ENCODE assay signal across 8 cellular contexts in the genomic region with DNA sequence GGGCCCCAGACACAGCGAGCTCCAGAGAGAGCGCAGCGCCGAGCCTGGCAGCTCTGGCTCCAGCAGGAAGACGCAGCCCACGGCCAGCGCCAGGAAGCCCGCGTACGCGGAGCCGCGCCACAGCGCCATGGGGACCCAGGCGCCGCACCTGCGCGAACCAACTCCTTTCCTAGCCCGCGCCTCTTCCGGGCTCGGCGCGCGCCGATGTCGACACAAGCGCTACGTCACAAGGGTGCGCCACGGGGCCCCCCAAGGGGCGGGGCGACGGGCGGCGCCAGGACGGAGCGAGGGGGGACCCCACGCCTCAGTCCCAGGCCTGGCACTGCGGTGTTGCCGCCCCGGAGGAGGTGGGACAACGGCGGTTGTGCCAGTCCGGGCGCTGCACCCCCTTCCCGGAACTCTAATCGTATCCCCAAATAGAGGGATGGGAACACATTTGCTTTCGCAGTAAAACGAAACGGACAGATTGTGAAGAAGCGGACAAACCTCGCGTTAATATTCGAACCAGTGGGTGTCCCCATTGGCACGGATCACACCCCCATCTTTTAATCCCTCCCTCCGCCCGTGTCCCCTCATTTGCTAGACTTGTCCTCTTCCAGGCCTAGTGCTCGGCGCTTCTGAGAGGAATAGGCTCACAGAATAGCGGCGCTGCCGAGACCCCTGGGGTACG. TPM values are rescaled to one million over a fixed set of nuclear protein-coding genes. Genes with fewer than 3 reads are reported as not detected.
A peak's percentile ranks its signal among the peaks of the same experiment; 100 is the strongest.
DNase-seq lines count a peak whose midpoint lies in the region; ATAC-seq and TF ChIP-seq lines count a peak whose summit lies in the region.

A gene (minus strand): TSS at position 196 of the 670 bp plus-strand sequence. CDS start 67 bp downstream, at position 129.

- peaks cover 0 to 12% of the 10 kb centered on the region in 2 donors for H3K36me3 ChIP-seq in left lung

- TF ChIP-seq CTCF in CD14-positive monocyte (IDR thresholded peaks at IDR 0.05): no peak
- no peak for TF ChIP-seq CTCF in left lung (IDR thresholded peaks at IDR 0.05)

- peak within 1 kb of the TSS; percentile 97 to 100 (median 99) for H3K27ac Mint-ChIP-seq in CD14-positive monocyte

- peaks cover 45% of the 10 kb centered on the region for H3K4me1 Mint-ChIP-seq in CD14-positive monocyte

- peak within 1 kb of the TSS; percentile 88 to 97 for H3K4me3 Mint-ChIP-seq in CD14-positive monocyte

- H3K27me3 ChIP-seq in left lung: no peaks in the 10 kb centered on the region

- peaks cover 29 to 33% of the 10 kb centered on the region in 2 donors for H3K36me3 Mint-ChIP-seq in CD14-positive monocyte

- peak; percentile 72 for ATAC-seq in GM19395 (IDR thresholded peaks at IDR 0.05; ENCODE audit: unreplicated experiment)
- ATAC-seq in HG03558 (IDR thresholded peaks at IDR 0.05; ENCODE audit: extremely low read depth, unreplicated experiment): peak; percentile 61
- peak; percentile 96 for ATAC-seq in left lung

- no peaks in the 10 kb centered on the region for H3K9me3 Mint-ChIP-seq in CD14-positive monocyte

- DNase-seq in CD14-positive monocyte (ENCODE audit: low spot score) (peak; percentile 90), NCI-H748 treated with DMSO at 0.1 percent for 48 hours (lab: John Stamatoyannopoulos, UW) (peak; percentile 53), dedifferentiated amniotic fluid mesenchymal stem cell (ENCODE audit: extremely low spot score) (peak; percentile 80), left lung (peak; percentile 92 to 95)
- peak; percentile 87 to 95 for DNase-seq in activated CD4-positive, alpha-beta T cell treated with anti-CD3 and anti-CD28 coated beads, Interleukin-2, amount 50 U/mL, for 24 hours (ENCODE audit: low read depth in 1 of 2, low spot score in 1 of 2)
- peak; percentile 91 for DNase-seq in stimulated activated CD4-positive, alpha-beta T cell treated with anti-CD3 and anti-CD28 coated beads, Interleukin-2, amount 100 ng/mL, for 4 hours (ENCODE audit: low read depth)

- peak within 1 kb of the TSS; percentile 96 to 100 for H3K27ac ChIP-seq in left lung

- H3K4me3 ChIP-seq in left lung: peak within 1 kb of the TSS; percentile 99 to 100

- peaks cover 0 to 2% (median 1%) of the 10 kb centered on the region in 3 donors for H3K27me3 Mint-ChIP-seq in CD14-positive monocyte (ENCODE audit: low read depth in 3 of 3)

- H3K9me3 ChIP-seq in left lung: no peaks in the 10 kb centered on the region

- peaks cover 5 to 43% of the 10 kb centered on the region in 2 donors for H3K4me1 ChIP-seq in left lung

- intact Hi-C loops in CD14-positive monocyte (cut with micrococcal nuclease) (loop anchor here (10.0 kb wide), 2 partner anchors 309 to 459 kb away; a partner anchor contains a TSS), left lung (cut with DNase I) (no loop called here)

RNA-seq across cellular contexts. Expression of the gene that starts here (rescaled TPM):
- polyA plus RNA-seq in CD14-positive monocyte: 100 to 1,000 TPM; 138 to 152 TPM
- 10 to 100 TPM; 54.8 to 89.6 TPM for total RNA-seq in left lung

Comparison
In these comparisons a context has a peak if more than half of its experiments do, and no peak if none do; other contexts are left out.
1. Peak in every context shown above with its lines: DNase-seq, ATAC-seq, H3K4me3 ChIP-seq and H3K27ac ChIP-seq.
2. intact Hi-C loops: an anchor here in CD14-positive monocyte (10.0 kb wide); none called in left lung.